8 cellular contexts compared by ENCODE assay signal in the genomic region with DNA sequence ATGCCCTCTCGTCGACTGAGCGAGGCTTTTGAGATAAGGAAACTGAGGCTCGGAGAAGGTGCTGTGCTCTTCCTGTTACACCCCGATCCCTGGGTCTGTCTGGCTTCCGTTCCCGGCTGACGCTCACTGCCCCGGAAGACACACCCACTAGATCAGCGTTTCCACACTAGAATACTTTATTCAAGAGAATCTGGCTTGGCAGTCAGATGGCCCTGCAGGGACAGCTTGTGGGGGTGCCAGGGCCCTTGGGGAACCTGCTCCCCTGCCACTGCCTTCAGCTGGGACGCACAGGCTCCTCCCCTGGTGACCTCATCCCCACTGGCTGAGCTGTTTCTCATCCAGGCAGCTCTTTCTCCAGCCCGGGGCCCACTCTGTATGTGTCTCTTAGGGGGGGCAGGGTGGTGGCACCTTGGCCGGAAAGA. TPM values are rescaled to one million over a fixed set of nuclear protein-coding genes. Genes with fewer than 3 reads are reported as not detected.
DNase-seq lines count a peak whose midpoint lies in the region; ATAC-seq and TF ChIP-seq lines count a peak whose summit lies in the region.

No MANE protein-coding gene starts in this region.

- H3K9ac ChIP-seq in SK-N-SH: peak overlapping the region; percentile 28; the same call in 1 of the 2 replicates

- H3K9me3 ChIP-seq in AG04450 (ENCODE audit: control insufficient read depth, insufficient read depth, low read length) (no peaks in the 10 kb centered on the region), SK-N-SH (no peaks in the 10 kb centered on the region)

- peaks cover 11 to 18% of the 10 kb centered on the region in 2 experiments; a peak in 3 of 4 replicates for H3K4me1 ChIP-seq in SK-N-SH (ENCODE audit: control insufficient read depth in 1 of 2, insufficient read depth in 2 of 2, low read depth in 1 of 2, low read length in 1 of 2)

- H3K9me2 ChIP-seq in SK-N-SH: no peaks in the 10 kb centered on the region

- no peaks in the 10 kb centered on the region for H3K79me2 ChIP-seq in SK-N-SH (ENCODE audit: insufficient read depth)

- H4K20me1 ChIP-seq in SK-N-SH (ENCODE audit: insufficient read depth): no peaks in the 10 kb centered on the region

- H3K36me3 ChIP-seq in SK-N-SH (replicated peaks in 1 of 2; ENCODE audit: control insufficient read depth in 1 of 2, insufficient read depth in 2 of 2, low read length in 1 of 2): no peaks in the 10 kb centered on the region

- DNase-seq in AG04450 (ENCODE audit: low read depth, low spot score): no peak
- DNase-seq in SK-N-SH: no peak
- peak; percentile 64 for DNase-seq in activated naive CD4-positive, alpha-beta T cell treated with anti-CD3 and anti-CD28 coated beads, Interleukin-2, amount 50 U/mL, for 16 hours
- peak; percentile 61 to 73 for DNase-seq in hippocampal formation (lab: John Stamatoyannopoulos, UW)
- DNase-seq in stimulated activated CD4-positive, alpha-beta T cell treated with anti-CD3 and anti-CD28 coated beads, Interleukin-1b, Interleukin-23, amount 100 ng/mL, for 48 hours: peak; percentile 78
- DNase-seq in OCI-M1 (lab: John Stamatoyannopoulos, UW): no peak
- no peak for DNase-seq in NCI-H2171 treated with DMSO at 0.1 percent for 48 hours (lab: John Stamatoyannopoulos, UW)

- peaks cover 15% of the 10 kb centered on the region for H3F3A ChIP-seq in SK-N-SH (replicated peaks; ENCODE audit: insufficient read depth)

- no peak overlapping the region for H3K4me3 ChIP-seq in AG04450 (ENCODE audit: low read depth, low read length)
- H3K4me3 ChIP-seq in SK-N-SH (ENCODE audit: low read depth in 2 of 2, low read length in 1 of 2): no peak overlapping the region

- CTCF ChIA-PET in AG04450 (lab: Charles Lee): interaction anchor here (0.9 to 4.2 kb wide), 2 partner anchors 37 to 147 kb away, joined by 3 to 33 read pairs; no protein-coding TSS in a partner anchor
- CTCF ChIA-PET in SK-N-SH (lab: Yijun Ruan, JAX): interaction anchor here (1.1 to 18.5 kb wide), 2 partner anchors 81 to 147 kb away, joined by 4 to 290 read pairs; no protein-coding TSS in a partner anchor

- no peak for TF ChIP-seq RAD21 in SK-N-SH (IDR thresholded peaks at IDR 0.05; ENCODE audit: low read length)

- peak; percentile 55 for ATAC-seq in GM21447 (IDR thresholded peaks at IDR 0.05; ENCODE audit: unreplicated experiment)

- no peak for TF ChIP-seq EP300 in SK-N-SH (IDR thresholded peaks at IDR 0.05; ENCODE audit: borderline replicate concordance in 1 of 2, low read depth in 1 of 2, low read length in 1 of 2)

- 79% methylated on average over 12 of the region's 13 CpGs for WGBS in SK-N-SH (ENCODE audit: low lambda C conversion rate)

- TF ChIP-seq CTCF in AG04450 (IDR thresholded peaks at IDR 0.05; ENCODE audit: low read depth, low read length) (no peak), SK-N-SH (IDR thresholded peaks at IDR 0.05) (no peak)

- H3K4me2 ChIP-seq in SK-N-SH: no peak overlapping the region

- peak overlapping the region; percentile 21 for H3K27ac ChIP-seq in AG04450 (ENCODE audit: low read depth, low read length)
- H3K27ac ChIP-seq in SK-N-SH (ENCODE audit: low read depth in 2 of 2, low read length in 1 of 2): no peak overlapping the region

- H3K27me3 ChIP-seq in AG04450 (ENCODE audit: control insufficient read depth, insufficient read depth, low read length) (no peaks in the 10 kb centered on the region), SK-N-SH (ENCODE audit: insufficient read depth) (no peaks in the 10 kb centered on the region)

- 0 out of 2 replicates have a peak overlapping the region, but pooled peaks have one; percentile 48 for H2AFZ ChIP-seq in SK-N-SH (ENCODE audit: low read depth)

- POLR2A ChIA-PET in AG04450 (lab: Yijun Ruan, JAX) (interaction anchor here (0.7 to 0.8 kb wide), 2 partner anchors 10 to 61 kb away, joined by 3 read pairs; a partner anchor contains a TSS), SK-N-SH (lab: Yijun Ruan, JAX) (no interaction called here)

TF ChIP-seq in SK-N-SH, 30 proteins besides CTCF, POLR2A, EP300 and RAD21:
- TF ChIP-seq RFX5 (IDR thresholded peaks at IDR 0.05; ENCODE audit: low read length): no peak
- no peak for TF ChIP-seq SMC3 (IDR thresholded peaks at IDR 0.05; ENCODE audit: low read depth, low read length)
- TF ChIP-seq, protein P1, sequence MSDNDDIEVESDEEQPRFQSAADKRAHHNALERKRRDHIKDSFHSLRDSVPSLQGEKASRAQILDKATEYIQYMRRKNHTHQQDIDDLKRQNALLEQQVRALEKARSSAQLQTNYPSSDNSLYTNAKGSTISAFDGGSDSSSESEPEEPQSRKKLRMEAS (IDR thresholded peaks at IDR 0.05; ENCODE audit: low read depth): no peak
- TF ChIP-seq, protein P2, sequence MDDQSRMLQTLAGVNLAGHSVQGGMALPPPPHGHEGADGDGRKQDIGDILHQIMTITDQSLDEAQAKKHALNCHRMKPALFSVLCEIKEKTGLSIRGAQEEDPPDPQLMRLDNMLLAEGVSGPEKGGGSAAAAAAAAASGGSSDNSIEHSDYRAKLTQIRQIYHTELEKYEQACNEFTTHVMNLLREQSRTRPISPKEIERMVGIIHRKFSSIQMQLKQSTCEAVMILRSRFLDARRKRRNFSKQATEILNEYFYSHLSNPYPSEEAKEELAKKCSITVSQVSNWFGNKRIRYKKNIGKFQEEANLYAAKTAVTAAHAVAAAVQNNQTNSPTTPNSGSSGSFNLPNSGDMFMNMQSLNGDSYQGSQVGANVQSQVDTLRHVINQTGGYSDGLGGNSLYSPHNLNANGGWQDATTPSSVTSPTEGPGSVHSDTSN (IDR thresholded peaks at IDR 0.05): no peak
- TF ChIP-seq, protein P3, sequence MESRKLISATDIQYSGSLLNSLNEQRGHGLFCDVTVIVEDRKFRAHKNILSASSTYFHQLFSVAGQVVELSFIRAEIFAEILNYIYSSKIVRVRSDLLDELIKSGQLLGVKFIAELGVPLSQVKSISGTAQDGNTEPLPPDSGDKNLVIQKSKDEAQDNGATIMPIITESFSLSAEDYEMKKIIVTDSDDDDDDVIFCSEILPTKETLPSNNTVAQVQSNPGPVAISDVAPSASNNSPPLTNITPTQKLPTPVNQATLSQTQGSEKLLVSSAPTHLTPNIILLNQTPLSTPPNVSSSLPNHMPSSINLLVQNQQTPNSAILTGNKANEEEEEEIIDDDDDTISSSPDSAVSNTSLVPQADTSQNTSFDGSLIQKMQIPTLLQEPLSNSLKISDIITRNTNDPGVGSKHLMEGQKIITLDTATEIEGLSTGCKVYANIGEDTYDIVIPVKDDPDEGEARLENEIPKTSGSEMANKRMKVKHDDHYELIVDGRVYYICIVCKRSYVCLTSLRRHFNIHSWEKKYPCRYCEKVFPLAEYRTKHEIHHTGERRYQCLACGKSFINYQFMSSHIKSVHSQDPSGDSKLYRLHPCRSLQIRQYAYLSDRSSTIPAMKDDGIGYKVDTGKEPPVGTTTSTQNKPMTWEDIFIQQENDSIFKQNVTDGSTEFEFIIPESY (IDR thresholded peaks at IDR 0.05; ENCODE audit: borderline replicate concordance, low read depth): no peak
TF ChIP-seq in SK-N-SH: peak in this region for 0.

RNA-seq across cellular contexts. Expression of a gene that starts 13.7 kb away (rescaled TPM):
- polyA plus RNA-seq in AG04450 (2011; rRNA removed) (0.55 and 0.63 TPM in 2 replicates), SK-N-SH (2012; rRNA removed) (2.3 and 4.4 TPM in 2 replicates)
- polyA minus RNA-seq in AG04450 (2011; rRNA and poly(A)+ RNA removed): 0.35 and 0.78 TPM in 2 replicates
- 2.0 and 3.5 TPM in 2 replicates for polyA plus RNA-seq in SK-N-SH (2012; cell fraction: cytosol; rRNA removed)
- polyA plus RNA-seq in SK-N-SH (2012; cell fraction: nucleus; rRNA removed): 2.6 and 3.5 TPM in 2 replicates

RNA-seq across cellular contexts. Expression of a gene that starts 18.6 kb away (rescaled TPM):
- 0.37 and 0.64 TPM in 2 replicates for polyA plus RNA-seq in AG04450 (2011; rRNA removed)
- polyA minus RNA-seq in AG04450 (2011; rRNA and poly(A)+ RNA removed): 0.60 and 1.9 TPM in 2 replicates
- 2.5 and 4.4 TPM in 2 replicates for polyA plus RNA-seq in SK-N-SH (2012; rRNA removed)
- 1.2 and 2.1 TPM in 2 replicates for polyA plus RNA-seq in SK-N-SH (2012; cell fraction: cytosol; rRNA removed)
- polyA plus RNA-seq in SK-N-SH (2012; cell fraction: nucleus; rRNA removed): 12.2 and 14.8 TPM in 2 replicates

RNA-seq across cellular contexts. Expression of a gene that starts 60.0 kb away (rescaled TPM):
- polyA plus RNA-seq in AG04450 (2011; rRNA removed) (148 and 150 TPM in 2 replicates), SK-N-SH (2012; rRNA removed) (92.3 and 117 TPM in 2 replicates)
- 92.0 and 108 TPM in 2 replicates for polyA minus RNA-seq in AG04450 (2011; rRNA and poly(A)+ RNA removed)
- polyA plus RNA-seq in SK-N-SH (2012; cell fraction: cytosol; rRNA removed): 70.2 and 89.3 TPM in 2 replicates
- polyA plus RNA-seq in SK-N-SH (2012; cell fraction: nucleus; rRNA removed): 139 and 143 TPM in 2 replicates

Comparison
In these comparisons a context has a peak if more than half of its experiments do, and no peak if none do; other contexts are left out.
1. DNase-seq: peak in activated naive CD4-positive, alpha-beta T cell treated with anti-CD3 and anti-CD28 coated beads, Interleukin-2, amount 50 U/mL, for 16 hours (single experiment), hippocampal formation (2 of 2) and stimulated activated CD4-positive, alpha-beta T cell treated with anti-CD3 and anti-CD28 coated beads, Interleukin-1b, Interleukin-23, amount 100 ng/mL, for 48 hours (single experiment); none in AG04450 (single experiment), SK-N-SH (single experiment), OCI-M1 (single experiment) and NCI-H2171 treated with DMSO at 0.1 percent for 48 hours (single experiment).